In the genomic region with DNA sequence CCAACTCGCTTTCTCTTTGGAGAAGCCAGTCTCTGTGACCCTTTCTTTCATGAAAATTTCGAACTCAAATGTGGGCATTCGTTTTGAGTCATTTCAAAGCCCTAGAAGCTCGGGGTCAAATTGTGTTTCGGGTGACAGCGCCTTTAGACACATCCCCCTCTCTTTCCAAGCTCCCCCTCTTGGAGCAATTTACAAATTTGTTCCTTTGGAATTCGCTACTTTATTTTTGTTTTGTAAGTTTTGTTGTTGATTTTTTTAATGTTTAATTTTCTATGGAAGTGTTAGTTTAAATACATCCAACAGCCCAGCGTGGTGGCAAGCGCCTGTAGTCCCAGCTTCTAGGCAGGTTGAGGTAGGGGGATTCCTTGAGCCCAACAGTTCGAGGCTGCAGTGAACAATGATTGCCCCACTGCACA, we compare ENCODE assay signal across 1 cellular context.
TF ChIP-seq lines count a peak whose summit lies in the region.

No MANE protein-coding gene starts in this region.

TF ChIP-seq in SK-N-SH treated with all-trans-retinoic acid at 6 μM for 48 hours, 23 proteins besides CTCF, POLR2A, EP300 and RAD21 (continued from another document):
- TF ChIP-seq, protein P1, sequence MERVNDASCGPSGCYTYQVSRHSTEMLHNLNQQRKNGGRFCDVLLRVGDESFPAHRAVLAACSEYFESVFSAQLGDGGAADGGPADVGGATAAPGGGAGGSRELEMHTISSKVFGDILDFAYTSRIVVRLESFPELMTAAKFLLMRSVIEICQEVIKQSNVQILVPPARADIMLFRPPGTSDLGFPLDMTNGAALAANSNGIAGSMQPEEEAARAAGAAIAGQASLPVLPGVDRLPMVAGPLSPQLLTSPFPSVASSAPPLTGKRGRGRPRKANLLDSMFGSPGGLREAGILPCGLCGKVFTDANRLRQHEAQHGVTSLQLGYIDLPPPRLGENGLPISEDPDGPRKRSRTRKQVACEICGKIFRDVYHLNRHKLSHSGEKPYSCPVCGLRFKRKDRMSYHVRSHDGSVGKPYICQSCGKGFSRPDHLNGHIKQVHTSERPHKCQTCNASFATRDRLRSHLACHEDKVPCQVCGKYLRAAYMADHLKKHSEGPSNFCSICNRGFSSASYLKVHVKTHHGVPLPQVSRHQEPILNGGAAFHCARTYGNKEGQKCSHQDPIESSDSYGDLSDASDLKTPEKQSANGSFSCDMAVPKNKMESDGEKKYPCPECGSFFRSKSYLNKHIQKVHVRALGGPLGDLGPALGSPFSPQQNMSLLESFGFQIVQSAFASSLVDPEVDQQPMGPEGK (CRISPR knock-in tag; IDR thresholded peaks at IDR 0.05; ENCODE audit: borderline replicate concordance): no peak
- no peak for TF ChIP-seq RARB (CRISPR knock-in tag; IDR thresholded peaks at IDR 0.05)
- no peak for TF ChIP-seq ZNF565 (CRISPR knock-in tag; conservative IDR thresholded peaks at IDR 0.05; ENCODE audit: low read depth)
- no peak for TF ChIP-seq TCF4 (CRISPR knock-in tag; IDR thresholded peaks at IDR 0.05; ENCODE audit: borderline replicate concordance)
- no peak for TF ChIP-seq GLIS3 (CRISPR knock-in tag; IDR thresholded peaks at IDR 0.05)
- TF ChIP-seq TOX (CRISPR knock-in tag; IDR thresholded peaks at IDR 0.05; ENCODE audit: borderline replicate concordance): no peak
- no peak for TF ChIP-seq ZNF8 (CRISPR knock-in tag; IDR thresholded peaks at IDR 0.05)
- no peak for TF ChIP-seq ESRRG (CRISPR knock-in tag; IDR thresholded peaks at IDR 0.05)
- no peak for TF ChIP-seq PPARA (CRISPR knock-in tag; IDR thresholded peaks at IDR 0.05; ENCODE audit: borderline replicate concordance)
